1 cellular context compared by ENCODE assay signal in genomic region chr10:123640016-123640535, GRCh38.
TF ChIP-seq lines count a peak whose summit lies in the region.

No MANE protein-coding gene starts in this region.

TF ChIP-seq in GM23338, 12 proteins besides CTCF, POLR2A, EP300 and RAD21:
- no peak for TF ChIP-seq ETS1 (IDR thresholded peaks at IDR 0.05)
